ENCODE assay signal across 11 cellular contexts in genomic region chr6:2688416-2689064, GRCh38.
DNase-seq lines count a peak whose midpoint lies in the region; ATAC-seq, FAIRE-seq and TF ChIP-seq lines count a peak whose summit lies in the region.
"Had no signal": no experiment of that assay in that cellular context is flagged by ENCODE, and none has a peak within 500 bp of the region (broad histone marks: within the 10 kb centered on the region; RNA-seq: fewer than 3 reads in every experiment).

No MANE protein-coding gene starts in this region.

- peak; percentile 78 for FAIRE-seq in H54 (lab: Jason Lieb, UNC)

- H3K27ac Mint-ChIP-seq in naive thymus-derived CD8-positive, alpha-beta T cell = no peak overlapping the region

- POLR2A ChIA-PET in naive thymus-derived CD8-positive, alpha-beta T cell (lab: Charles Lee) = no interaction called here

- no peak overlapping the region for H3K4me3 ChIP-seq in foreskin fibroblast (ENCODE audit: low read depth in 1 of 2, low read length in 2 of 2)
- H3K4me3 ChIP-seq: SK-N-MC had no signal

- peak; percentile 93 for DNase-seq in AG08395 (ENCODE audit: low spot score)
- DNase-seq in H54 (ENCODE audit: insufficient read length, low spot score) = peak; percentile 76
- peak; percentile 60 to 86 for DNase-seq in foreskin fibroblast
- DNase-seq in naive thymus-derived CD8-positive, alpha-beta T cell = no peak
- DNase-seq in 8988T = no peak
- DNase-seq in NCI-H82 treated with DMSO at 0.1 percent for 48 hours (lab: John Stamatoyannopoulos, UW; ENCODE audit: unreplicated experiment) = no peak
- DNase-seq: activated T-cell treated with anti-CD3 and anti-CD28 coated beads, Interleukin-2, amount 50 U/mL, for 1 hour; Caco-2 had no signal

- TF ChIP-seq CTCF in foreskin fibroblast (IDR thresholded peaks at IDR 0.05; ENCODE audit: low read depth, low read length) = no peak

- H3K27me3 Mint-ChIP-seq in naive thymus-derived CD8-positive, alpha-beta T cell = no peaks in the 10 kb centered on the region

- no peaks in the 10 kb centered on the region for H3K4me1 Mint-ChIP-seq in naive thymus-derived CD8-positive, alpha-beta T cell

- TF ChIP-seq POLR2A in H54 (IDR thresholded peaks at IDR 0.05; ENCODE audit: low read depth, low read length) = no peak

- peak; percentile 74 for ATAC-seq in SK-N-SH treated with all-trans-retinoic acid at 6 μM for 48 hours
- no peak for ATAC-seq in naive thymus-derived CD8-positive, alpha-beta T cell
- ATAC-seq in GM19395 (IDR thresholded peaks at IDR 0.05; ENCODE audit: unreplicated experiment) = no peak

- no peaks in the 10 kb centered on the region for H3K9me3 Mint-ChIP-seq in naive thymus-derived CD8-positive, alpha-beta T cell

- H3K4me3 Mint-ChIP-seq in naive thymus-derived CD8-positive, alpha-beta T cell = no peak overlapping the region

- H3K36me3 Mint-ChIP-seq in naive thymus-derived CD8-positive, alpha-beta T cell = peaks cover 0 to 3% (median 0%) of the 10 kb centered on the region in 3 donors

TF ChIP-seq in SK-N-SH treated with all-trans-retinoic acid at 6 μM for 48 hours, 23 proteins besides CTCF, POLR2A, EP300 and RAD21:
- no peak for TF ChIP-seq TOX (CRISPR knock-in tag; IDR thresholded peaks at IDR 0.05; ENCODE audit: borderline replicate concordance)
- no peak for TF ChIP-seq RARB (CRISPR knock-in tag; IDR thresholded peaks at IDR 0.05)
- TF ChIP-seq BACH2 (CRISPR knock-in tag; IDR thresholded peaks at IDR 0.05; ENCODE audit: borderline replicate concordance) = no peak
- TF ChIP-seq ZFP3 (CRISPR knock-in tag; IDR thresholded peaks at IDR 0.05) = no peak
TF ChIP-seq in SK-N-SH treated with all-trans-retinoic acid at 6 μM for 48 hours: peak in this region for 0.

Comparison
In these comparisons a context has a peak if more than half of its experiments do, and no peak if none do; other contexts are left out.
1. DNase-seq: peak in AG08395 (single experiment), H54 (single experiment) and foreskin fibroblast (2 of 2); none in naive thymus-derived CD8-positive, alpha-beta T cell (0 of 10), 8988T (single experiment) and NCI-H82 treated with DMSO at 0.1 percent for 48 hours (single experiment).